1 cellular context compared by ENCODE assay signal in genomic region chr7:87960244-87960643, GRCh38.
TF ChIP-seq lines count a peak whose summit lies in the region.

No MANE protein-coding gene starts in this region.

TF ChIP-seq in SK-N-SH treated with all-trans-retinoic acid at 6 μM for 48 hours, 23 proteins besides CTCF, POLR2A, EP300 and RAD21 (continued from another document):
- TF ChIP-seq PATZ1 (CRISPR knock-in tag; IDR thresholded peaks at IDR 0.05; ENCODE audit: borderline replicate concordance) (no peak), ZNF70 (CRISPR knock-in tag; IDR thresholded peaks at IDR 0.05) (no peak), SNAI2 (CRISPR knock-in tag; IDR thresholded peaks at IDR 0.05) (no peak), OSR1 (CRISPR knock-in tag; IDR thresholded peaks at IDR 0.05) (no peak), GLIS3 (CRISPR knock-in tag; IDR thresholded peaks at IDR 0.05) (no peak), PPARA (CRISPR knock-in tag; IDR thresholded peaks at IDR 0.05; ENCODE audit: borderline replicate concordance) (no peak), TOX (CRISPR knock-in tag; IDR thresholded peaks at IDR 0.05; ENCODE audit: borderline replicate concordance) (no peak), ZNF8 (CRISPR knock-in tag; IDR thresholded peaks at IDR 0.05) (no peak), CSDC2 (CRISPR knock-in tag; IDR thresholded peaks at IDR 0.05) (no peak)
